In the genomic region with DNA sequence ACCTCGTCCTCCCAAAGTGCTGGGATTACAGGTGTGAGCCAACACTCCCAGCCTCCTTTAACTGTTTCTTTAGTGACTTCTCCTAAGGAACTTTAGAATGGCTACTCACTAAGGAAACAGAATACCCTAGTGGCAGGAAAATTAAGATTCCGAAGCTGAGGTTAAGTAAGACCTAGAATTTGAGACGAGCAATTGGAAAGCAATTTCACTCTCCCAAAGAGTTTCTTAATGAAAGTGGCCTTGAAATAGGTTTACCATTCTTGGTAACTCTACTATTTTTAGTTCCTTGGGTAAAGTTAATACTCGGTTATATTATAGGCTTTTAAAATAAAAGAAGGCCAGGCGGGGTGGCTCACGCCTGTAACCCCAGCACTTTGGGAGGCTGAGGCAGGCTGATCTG, we compare ENCODE assay signal across 26 cellular contexts.
"Had no signal": no experiment of that assay in that cellular context is flagged by ENCODE, and none has a peak within 500 bp of the region (broad histone marks: within the 10 kb centered on the region; RNA-seq: fewer than 3 reads in every experiment).

No MANE protein-coding gene starts in this region.

- H3K36me3 Mint-ChIP-seq: immature natural killer cell, natural killer cell had no signal

- H3K9me3 Mint-ChIP-seq: immature natural killer cell; natural killer cell; stimulated activated naive CD8-positive, alpha-beta T cell treated with anti-CD3 and anti-CD28 coated beads, Interleukin-15, amount 100 ng/mL, for 72 hours had no signal

- H3K27ac Mint-ChIP-seq: immature natural killer cell, natural killer cell had no signal

- H3K4me3 ChIP-seq: dorsolateral prefrontal cortex, heart right ventricle, lower lobe of right lung, pancreas, right lobe of liver, smooth muscle cell, suprapubic skin, transverse colon, vagina had no signal

- ATAC-seq: foreskin keratinocyte; heart right ventricle; left ventricle myocardium superior; lower lobe of right lung; natural killer cell; pancreas; right lobe of liver; stimulated activated naive CD8-positive, alpha-beta T cell treated with anti-CD3 and anti-CD28 coated beads, Interleukin-15, amount 100 ng/mL, for 72 hours had no signal

- H3K27me3 ChIP-seq: dorsolateral prefrontal cortex, foreskin keratinocyte, heart right ventricle, pancreas, right lobe of liver, suprapubic skin, transverse colon, vagina had no signal

- H3K4me1 Mint-ChIP-seq: immature natural killer cell had no signal

- H3K9me3 ChIP-seq: heart right ventricle, lower lobe of right lung, pancreas, right lobe of liver, suprapubic skin, transverse colon, vagina had no signal

- H3K4me3 Mint-ChIP-seq: immature natural killer cell; natural killer cell; stimulated activated naive CD8-positive, alpha-beta T cell treated with anti-CD3 and anti-CD28 coated beads, Interleukin-15, amount 100 ng/mL, for 72 hours had no signal

- H3K36me3 ChIP-seq: heart right ventricle, lower lobe of right lung, pancreas, right lobe of liver, suprapubic skin, transverse colon, vagina had no signal

- H3K27ac ChIP-seq: dorsolateral prefrontal cortex, foreskin keratinocyte, heart right ventricle, lower lobe of right lung, pancreas, right lobe of liver, suprapubic skin, transverse colon, vagina had no signal

- DNase-seq: dorsolateral prefrontal cortex; effector CD4-positive, alpha-beta T cell; erythroblast; foreskin keratinocyte; glutamatergic neuron; heart right ventricle; hypothalamus; immature natural killer cell; islet precursor cell; kidney glomerular epithelial cell; left ventricle myocardium superior; lower lobe of right lung; natural killer cell; occipital lobe; pancreas; stimulated activated CD4-positive, alpha-beta T cell treated with anti-CD3 and anti-CD28 coated beads, Interleukin-12 subunit alpha, Interleukin-12 subunit beta, amount 100 ng/mL, for 4 hours; stimulated activated CD4-positive, alpha-beta T cell treated with anti-CD3 and anti-CD28 coated beads, Interleukin-1b, Interleukin-23, amount 100 ng/mL, for 48 hours; stimulated activated CD4-positive, alpha-beta T cell treated with anti-CD3 and anti-CD28 coated beads, Interleukin-4, amount 100 ng/mL, for 1 hour; stimulated activated CD8-positive, alpha-beta memory T cell treated with anti-CD3 and anti-CD28 coated beads, Interleukin-4, amount 100 ng/mL, for 48 hours; stimulated activated naive CD4-positive, alpha-beta T cell; stimulated activated naive CD8-positive, alpha-beta T cell treated with anti-CD3 and anti-CD28 coated beads, Interleukin-15, amount 100 ng/mL, for 72 hours; transverse colon had no signal
